10 cellular contexts compared by ENCODE assay signal in the genomic region with DNA sequence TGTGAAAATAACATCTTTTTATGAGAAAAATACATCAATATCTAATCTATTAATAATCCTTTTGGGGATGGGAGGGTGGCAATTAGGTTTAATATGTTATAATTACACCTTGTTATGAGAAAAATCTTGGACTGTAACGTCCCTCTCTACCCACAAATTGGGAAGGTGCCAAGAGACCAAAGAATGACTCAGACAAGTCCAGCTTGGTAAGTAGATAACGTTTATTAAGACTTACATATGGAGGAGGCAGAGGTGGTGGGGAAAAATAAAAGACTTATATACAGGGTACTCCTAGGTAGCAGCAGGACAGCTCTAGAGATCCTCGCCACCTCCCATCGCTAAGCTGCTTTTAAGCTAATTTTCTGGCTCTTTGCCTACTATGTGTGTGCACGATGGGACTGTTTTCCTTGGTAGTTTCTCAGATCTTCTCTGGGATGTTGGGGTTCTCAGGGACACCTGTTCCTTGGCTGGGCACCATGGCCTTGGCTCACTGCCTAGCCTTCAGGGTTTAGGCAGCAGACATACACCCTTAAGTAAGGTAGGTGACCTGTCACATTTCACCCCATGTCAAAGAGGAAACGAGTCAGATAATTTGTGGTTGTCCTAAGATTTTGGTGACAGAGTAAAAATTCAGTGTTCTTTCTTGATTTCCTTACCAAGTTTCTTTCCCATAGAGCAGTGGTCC. TPM values are rescaled to one million over a fixed set of nuclear protein-coding genes. Genes with fewer than 3 reads are reported as not detected.
A peak's percentile ranks its signal among the peaks of the same experiment; 100 is the strongest.
DNase-seq lines count a peak whose midpoint lies in the region; ATAC-seq and TF ChIP-seq lines count a peak whose summit lies in the region.
"Had no signal": no experiment of that assay in that cellular context is flagged by ENCODE, and none has a peak within 500 bp of the region (broad histone marks: within the 10 kb centered on the region; RNA-seq: fewer than 3 reads in every experiment).

No MANE protein-coding gene starts in this region.

- no peaks in the 10 kb centered on the region for H3K27me3 ChIP-seq in breast epithelium
- no peaks in the 10 kb centered on the region for H3K27me3 ChIP-seq in SK-N-SH (ENCODE audit: insufficient read depth)

- WGBS in SK-N-SH (ENCODE audit: low lambda C conversion rate): 66% methylated on average over 6 of the region's 6 CpGs

- H3K36me3 ChIP-seq in breast epithelium: peaks cover 11% of the 10 kb centered on the region
- H3K36me3 ChIP-seq in SK-N-SH (replicated peaks in 1 of 2; ENCODE audit: control insufficient read depth in 1 of 2, insufficient read depth in 2 of 2, low read length in 1 of 2): peaks cover 29 to 50% of the 10 kb centered on the region in 2 experiments

- H2AFZ ChIP-seq in SK-N-SH (ENCODE audit: low read depth): no peak overlapping the region

- no peak overlapping the region for H3K4me3 Mint-ChIP-seq in MCF 10A (ENCODE audit: unreplicated experiment)
- H3K4me3 Mint-ChIP-seq: naive B cell had no signal

- no peak overlapping the region for H3K4me2 ChIP-seq in SK-N-SH

- DNase-seq in MCF 10A (ENCODE audit: unreplicated experiment) (peak; percentile 85), breast epithelium (ENCODE audit: low spot score in 2 of 2) (no peak), SK-N-SH (no peak), epithelial cell of proximal tubule (ENCODE audit: low read depth) (peak; percentile 23), stromal cell of bone marrow (ENCODE audit: low read depth) (peak; percentile 22), GM13976 (ENCODE audit: low spot score) (no peak)
- DNase-seq: DMS153, naive B cell had no signal

- POLR2A ChIA-PET in MCF 10A (lab: Yijun Ruan, JAX) (interaction anchor here (0.7 to 0.9 kb wide), 2 partner anchors 14 to 30 kb away, joined by 3 read pairs; no protein-coding TSS in a partner anchor), SK-N-SH (lab: Yijun Ruan, JAX) (no interaction called here)

- in situ Hi-C loops in GM13976 (cut with MboI; ENCODE audit: low sequenced_read_pairs, unreplicated experiment): no loop called here

- H3K79me2 ChIP-seq in SK-N-SH (ENCODE audit: insufficient read depth): no peaks in the 10 kb centered on the region

- TF ChIP-seq CTCF in MCF 10A (IDR thresholded peaks at IDR 0.05; ENCODE audit: unreplicated experiment) (no peak), breast epithelium (IDR thresholded peaks at IDR 0.05) (no peak), SK-N-SH (IDR thresholded peaks at IDR 0.05) (no peak), epithelial cell of proximal tubule (conservative IDR thresholded peaks at IDR 0.05; ENCODE audit: low read depth, low read length) (no peak), GM13976 (IDR thresholded peaks at IDR 0.05; ENCODE audit: borderline replicate concordance, control extremely low read depth, extremely low read depth, insufficient read depth, missing control alignments) (no peak)

- H3K27ac Mint-ChIP-seq in MCF 10A (ENCODE audit: low read depth, unreplicated experiment): no peak overlapping the region

- peaks cover 56% of the 10 kb centered on the region for H3K36me3 Mint-ChIP-seq in MCF 10A (ENCODE audit: insufficient read depth, unreplicated experiment)

- TF ChIP-seq POLR2A in breast epithelium (IDR thresholded peaks at IDR 0.05): no peak

- H3K9me3 ChIP-seq in breast epithelium (no peaks in the 10 kb centered on the region), SK-N-SH (no peaks in the 10 kb centered on the region)

- CTCF ChIA-PET in MCF 10A (lab: Yijun Ruan, JAX) (no interaction called here), SK-N-SH (lab: Yijun Ruan, JAX) (no interaction called here)

- H3K9ac ChIP-seq in SK-N-SH: no peak overlapping the region

- no peaks in the 10 kb centered on the region for H3K4me1 Mint-ChIP-seq in MCF 10A (ENCODE audit: insufficient read depth, unreplicated experiment)
- H3K4me1 Mint-ChIP-seq: naive B cell had no signal

- H3K27ac ChIP-seq in breast epithelium: no peak overlapping the region
- H3K27ac ChIP-seq in SK-N-SH (ENCODE audit: low read depth in 2 of 2, low read length in 1 of 2): peak overlapping the region in 1 of 2 experiments; percentile 0; a peak in 1 of 4 replicates

- peaks cover 3% of the 10 kb centered on the region for H3F3A ChIP-seq in SK-N-SH (replicated peaks; ENCODE audit: insufficient read depth)

- H3K27me3 Mint-ChIP-seq in MCF 10A (ENCODE audit: insufficient read depth, unreplicated experiment): no peaks in the 10 kb centered on the region
- H3K27me3 Mint-ChIP-seq: naive B cell had no signal

- no peaks in the 10 kb centered on the region for H4K20me1 ChIP-seq in SK-N-SH (ENCODE audit: insufficient read depth)

- no peak for TF ChIP-seq EP300 in SK-N-SH (IDR thresholded peaks at IDR 0.05; ENCODE audit: borderline replicate concordance in 1 of 2, low read depth in 1 of 2, low read length in 1 of 2)

- TF ChIP-seq RAD21 in SK-N-SH (IDR thresholded peaks at IDR 0.05; ENCODE audit: low read length): no peak

- H3K9me3 Mint-ChIP-seq in MCF 10A (ENCODE audit: unreplicated experiment): no peaks in the 10 kb centered on the region
- H3K9me3 Mint-ChIP-seq: naive B cell had no signal

- intact Hi-C loops in MCF 10A (cut with micrococcal nuclease): no loop called here
- intact Hi-C loops in breast epithelium (cut with DNase I; ENCODE audit: low total_unique reads): no loop called here

- H3K4me1 ChIP-seq in breast epithelium (no peaks in the 10 kb centered on the region), SK-N-SH (ENCODE audit: control insufficient read depth in 1 of 2, insufficient read depth in 2 of 2, low read depth in 1 of 2, low read length in 1 of 2) (peaks cover 0 to 6% of the 10 kb centered on the region in 2 experiments; a peak in 1 of 4 replicates)

- H3K4me3 ChIP-seq in breast epithelium (no peak overlapping the region), SK-N-SH (ENCODE audit: low read depth in 2 of 2, low read length in 1 of 2) (no peak overlapping the region), epithelial cell of proximal tubule (ENCODE audit: low read depth, low read length) (no peak overlapping the region)

- ATAC-seq in HG02763 (IDR thresholded peaks at IDR 0.05; ENCODE audit: unreplicated experiment): no peak
- no peak for ATAC-seq in HG03565 (IDR thresholded peaks at IDR 0.05; ENCODE audit: unreplicated experiment)

- no TSS peak for BruUV-seq in MCF 10A (replicated peaks; lab: Mats Ljungman, UMichigan)

- H3K9me2 ChIP-seq in SK-N-SH: no peaks in the 10 kb centered on the region

TF ChIP-seq in SK-N-SH, 30 proteins besides CTCF, POLR2A, EP300 and RAD21 (continues in another document):
- TF ChIP-seq RFX5 (IDR thresholded peaks at IDR 0.05; ENCODE audit: low read length): no peak
- TF ChIP-seq NFIC (IDR thresholded peaks at IDR 0.05; ENCODE audit: borderline replicate concordance): peak; percentile 73
- no peak for TF ChIP-seq MEF2A (IDR thresholded peaks at IDR 0.05; ENCODE audit: borderline replicate concordance, low read depth)
- no peak for TF ChIP-seq GATA2 (CRISPR knock-in tag; IDR thresholded peaks at IDR 0.05)
- TF ChIP-seq POLR2AphosphoS5 (IDR thresholded peaks at IDR 0.05; ENCODE audit: low read depth, low read length): no peak
- TF ChIP-seq SMC3 (IDR thresholded peaks at IDR 0.05; ENCODE audit: low read depth, low read length): no peak
- no peak for TF ChIP-seq MXI1 (IDR thresholded peaks at IDR 0.05; ENCODE audit: low read depth, low read length)
- TF ChIP-seq JUND (IDR thresholded peaks at IDR 0.05): peak; percentile 40
- TF ChIP-seq USF2 (IDR thresholded peaks at IDR 0.05; ENCODE audit: borderline replicate concordance, low read depth, low read length): no peak
- TF ChIP-seq IRF3 (IDR thresholded peaks at IDR 0.05; ENCODE audit: low read depth, low read length): no peak
- no peak for TF ChIP-seq FOXM1 (IDR thresholded peaks at IDR 0.05; ENCODE audit: low read depth)
- TF ChIP-seq FOSL2 (IDR thresholded peaks at IDR 0.05; ENCODE audit: borderline replicate concordance, low read depth): peak; percentile 52; the same call in 1 of the 2 replicates

RNA-seq across cellular contexts. Expression of gene RBL2, which starts 31.5 kb away (rescaled TPM):
- total RNA-seq in MCF 10A (2022): 26.1 and 28.5 TPM in 2 replicates
- total RNA-seq in breast epithelium: 100 to 1,000 TPM; 118 to 146 (median 123) TPM
- 28.0 and 42.8 TPM in 2 replicates for polyA plus RNA-seq in SK-N-SH (2012; rRNA removed)
- 24.6 and 26.8 TPM in 2 replicates for polyA plus RNA-seq in SK-N-SH (2012; cell fraction: cytosol; rRNA removed)
- polyA plus RNA-seq in SK-N-SH (2012; cell fraction: nucleus; rRNA removed): 86.6 and 127 TPM in 2 replicates
- total RNA-seq in epithelial cell of proximal tubule: 21.1 and 31.1 TPM in 2 replicates

RNA-seq across cellular contexts. Expression of gene AKTIP, which starts 37.3 kb away (rescaled TPM):
- total RNA-seq in MCF 10A (2022) (27.6 and 30.3 TPM in 2 replicates), breast epithelium (10 to 100 TPM; 39.3 to 56.3 (median 45.3) TPM), epithelial cell of proximal tubule (16.9 and 20.5 TPM in 2 replicates)
- polyA plus RNA-seq in SK-N-SH (2012; rRNA removed): 21.0 and 31.0 TPM in 2 replicates
- polyA plus RNA-seq in SK-N-SH (2012; cell fraction: cytosol; rRNA removed): 23.4 and 27.2 TPM in 2 replicates
- polyA plus RNA-seq in SK-N-SH (2012; cell fraction: nucleus; rRNA removed): 26.0 and 41.3 TPM in 2 replicates

Comparison
In these comparisons a context has a peak if more than half of its experiments do, and no peak if none do; other contexts are left out.
1. DNase-seq: peak in MCF 10A (single experiment), epithelial cell of proximal tubule (single experiment) and stromal cell of bone marrow (single experiment); none in breast epithelium (0 of 2), SK-N-SH (single experiment) and GM13976 (single experiment).